ENCODE assay signal across 16 cellular contexts in genomic region chr13:75418186-75418843, GRCh38.
"Had no signal": no experiment of that assay in that cellular context is flagged by ENCODE, and none has a peak within 500 bp of the region (broad histone marks: within the 10 kb centered on the region; RNA-seq: fewer than 3 reads in every experiment).

No MANE protein-coding gene starts in this region.

- H3K36me3 ChIP-seq: transverse colon had no signal

- ATAC-seq: SK-N-SH treated with all-trans-retinoic acid at 6 μM for 48 hours; stimulated activated memory B cell treated with anti-CD40 and anti-IgM and Interleukin-4, amounts not matched to agents 10 μg/mL and 1 μg/mL and 100 μg/mL, for 72 hours had no signal

- H3K9me3 ChIP-seq: transverse colon had no signal

- H3K4me3 ChIP-seq: dorsolateral prefrontal cortex, lung, transverse colon had no signal

- H3K27ac Mint-ChIP-seq: activated CD4-positive, alpha-beta T cell treated with anti-CD3 and anti-CD28 coated beads, Interleukin-2, amount 10 ng/mL, durations not matched to agents 24 days and 14 days; activated naive CD8-positive, alpha-beta T cell treated with anti-CD3 and anti-CD28 coated beads, Interleukin-2, amount 10 ng/mL, durations not matched to agents 7 days and 5 days; activated T-helper 1 cell treated with anti-CD3 and anti-CD28 coated beads, Interleukin-12 subunit alpha, Interleukin-12 subunit beta, Interleukin-2, Interleukin-4 antibody, amounts not matched to agents 30 ng/mL and 10 ng/mL and 1 ng/mL, durations not matched to agents 14 hours and 24 hours and 36 hours; stimulated activated memory B cell treated with anti-CD40 and anti-IgM and Interleukin-4, amounts not matched to agents 10 μg/mL and 1 μg/mL and 100 μg/mL, for 72 hours; T-helper 1 cell treated with Interleukin-12 subunit alpha and Interleukin-12 subunit beta and Interleukin-4 antibody, amounts not matched to agents 30 μg/mL and 1 μg/mL, for 36 hours had no signal

- H3K27me3 ChIP-seq: dorsolateral prefrontal cortex, transverse colon had no signal

- H3K4me1 Mint-ChIP-seq: activated naive CD8-positive, alpha-beta T cell treated with anti-CD3 and anti-CD28 coated beads, Interleukin-2, amount 10 ng/mL, durations not matched to agents 7 days and 5 days; stimulated activated memory B cell treated with anti-CD40 and anti-IgM and Interleukin-4, amounts not matched to agents 10 μg/mL and 1 μg/mL and 100 μg/mL, for 72 hours had no signal

- H3K36me3 Mint-ChIP-seq: activated naive CD8-positive, alpha-beta T cell treated with anti-CD3 and anti-CD28 coated beads, Interleukin-2, amount 10 ng/mL, durations not matched to agents 7 days and 5 days; stimulated activated memory B cell treated with anti-CD40 and anti-IgM and Interleukin-4, amounts not matched to agents 10 μg/mL and 1 μg/mL and 100 μg/mL, for 72 hours had no signal

- DNase-seq: activated CD4-positive, alpha-beta T cell treated with anti-CD3 and anti-CD28 coated beads, Interleukin-2, amount 10 ng/mL, durations not matched to agents 24 days and 14 days; activated CD8-positive, alpha-beta memory T cell treated with anti-CD3 and anti-CD28 coated beads for 24 hours; activated naive CD8-positive, alpha-beta T cell treated with anti-CD3 and anti-CD28 coated beads, Interleukin-2, amount 10 ng/mL, durations not matched to agents 7 days and 5 days; anterior cingulate cortex; dorsolateral prefrontal cortex; midbrain; SHP77; stimulated activated CD4-positive, alpha-beta T cell treated with anti-CD3 and anti-CD28 coated beads, Interleukin-12 subunit alpha, Interleukin-12 subunit beta, amount 100 ng/mL, for 4 hours; substantia nigra; transverse colon had no signal

- H3K27ac ChIP-seq: transverse colon had no signal

- H3K9me3 Mint-ChIP-seq: activated CD4-positive, alpha-beta T cell treated with anti-CD3 and anti-CD28 coated beads, Interleukin-2, amount 10 ng/mL, durations not matched to agents 24 days and 14 days; activated naive CD8-positive, alpha-beta T cell treated with anti-CD3 and anti-CD28 coated beads, Interleukin-2, amount 10 ng/mL, durations not matched to agents 7 days and 5 days; activated T-helper 1 cell treated with anti-CD3 and anti-CD28 coated beads, Interleukin-12 subunit alpha, Interleukin-12 subunit beta, Interleukin-2, Interleukin-4 antibody, amounts not matched to agents 30 ng/mL and 10 ng/mL and 1 ng/mL, durations not matched to agents 14 hours and 24 hours and 36 hours; neural crest cell; stimulated activated memory B cell treated with anti-CD40 and anti-IgM and Interleukin-4, amounts not matched to agents 10 μg/mL and 1 μg/mL and 100 μg/mL, for 72 hours; T-helper 1 cell treated with Interleukin-12 subunit alpha and Interleukin-12 subunit beta and Interleukin-4 antibody, amounts not matched to agents 30 μg/mL and 1 μg/mL, for 36 hours had no signal

- H3K4me3 Mint-ChIP-seq: activated CD4-positive, alpha-beta T cell treated with anti-CD3 and anti-CD28 coated beads, Interleukin-2, amount 10 ng/mL, durations not matched to agents 24 days and 14 days; activated naive CD8-positive, alpha-beta T cell treated with anti-CD3 and anti-CD28 coated beads, Interleukin-2, amount 10 ng/mL, durations not matched to agents 7 days and 5 days; activated T-helper 1 cell treated with anti-CD3 and anti-CD28 coated beads, Interleukin-12 subunit alpha, Interleukin-12 subunit beta, Interleukin-2, Interleukin-4 antibody, amounts not matched to agents 30 ng/mL and 10 ng/mL and 1 ng/mL, durations not matched to agents 14 hours and 24 hours and 36 hours; neural crest cell; stimulated activated memory B cell treated with anti-CD40 and anti-IgM and Interleukin-4, amounts not matched to agents 10 μg/mL and 1 μg/mL and 100 μg/mL, for 72 hours; T-helper 1 cell treated with Interleukin-12 subunit alpha and Interleukin-12 subunit beta and Interleukin-4 antibody, amounts not matched to agents 30 μg/mL and 1 μg/mL, for 36 hours had no signal
